ENCODE assay signal across 8 cellular contexts in genomic region chr2:37318401-37318800, GRCh38. TPM values are rescaled to one million over a fixed set of nuclear protein-coding genes. Genes with fewer than 3 reads are reported as not detected.
A peak's percentile ranks its signal among the peaks of the same experiment; 100 is the strongest.
DNase-seq lines count a peak whose midpoint lies in the region; ATAC-seq and TF ChIP-seq lines count a peak whose summit lies in the region.

No MANE protein-coding gene starts in this region.

- CTCF ChIA-PET in Caco-2 (lab: Charles Lee), result no interaction called here

- peaks cover 7% of the 10 kb centered on the region; the same call in 1 of the 2 replicates for H3F3A ChIP-seq in DOHH2 (ENCODE audit: control insufficient read depth, insufficient read depth)

- peak overlapping the region; percentile 48 for H3K4me2 ChIP-seq in DOHH2 (ENCODE audit: low read length)

- no peaks in the 10 kb centered on the region for H3K9me3 Mint-ChIP-seq in Caco-2 (ENCODE audit: unreplicated experiment)

- peaks cover 62% of the 10 kb centered on the region for H3K36me3 ChIP-seq in DOHH2 (ENCODE audit: control insufficient read depth, low read length)
- H3K36me3 ChIP-seq in Caco-2 (ENCODE audit: control insufficient read depth, insufficient read depth, low read length), result no peaks in the 10 kb centered on the region

- no peaks in the 10 kb centered on the region for H3K9me3 ChIP-seq in DOHH2 (ENCODE audit: control insufficient read depth, insufficient read depth, low read length)
- H3K9me3 ChIP-seq in Caco-2, result no peaks in the 10 kb centered on the region

- no peak overlapping the region for H3K4me3 Mint-ChIP-seq in Caco-2 (ENCODE audit: unreplicated experiment)

- TF ChIP-seq CTCF in DOHH2 (IDR thresholded peaks at IDR 0.05; ENCODE audit: low read depth, low read length, poor library complexity, severe bottlenecking) (no peak), GM20000 (IDR thresholded peaks at IDR 0.05; ENCODE audit: extremely low read depth, missing control alignments) (no peak), fibroblast of villous mesenchyme (IDR thresholded peaks at IDR 0.05; ENCODE audit: insufficient read depth, low read depth, low read length) (no peak), Caco-2 (IDR thresholded peaks at IDR 0.05; ENCODE audit: insufficient read depth in 1 of 2, low read depth in 1 of 2, low read length in 1 of 2, severe bottlenecking in 1 of 2, unreplicated experiment in 1 of 2) (no peak)

- peak; percentile 70 for ATAC-seq in HG03558 (IDR thresholded peaks at IDR 0.05; ENCODE audit: extremely low read depth, unreplicated experiment)

- DNase-seq in GM20000 (ENCODE audit: low spot score), result peak; percentile 44
- peak; percentile 82 for DNase-seq in fibroblast of villous mesenchyme (ENCODE audit: low read depth)
- DNase-seq in NCI-H82 treated with DMSO at 0.1 percent for 48 hours (lab: John Stamatoyannopoulos, UW; ENCODE audit: unreplicated experiment), result no peak
- no peak for DNase-seq in activated gamma-delta T cell treated with Interleukin-2 at 50 U/mL for 16 hours
- DNase-seq in mucosa of gallbladder (ENCODE audit: low spot score), result no peak
- DNase-seq in Caco-2, result no peak

- H3K4me1 ChIP-seq in DOHH2 (ENCODE audit: control insufficient read depth, low read length) (peaks cover 74% of the 10 kb centered on the region), Caco-2 (0 out of 2 replicates have a peak, but pooled peaks cover 4% of the 10 kb centered on the region)

- H3K79me2 ChIP-seq in DOHH2 (ENCODE audit: control insufficient read depth, low read length), result peaks cover 98% of the 10 kb centered on the region

- no TSS peak for BruUV-seq in Caco-2 (replicated peaks; lab: Mats Ljungman, UMichigan)

- H3K4me1 Mint-ChIP-seq in Caco-2 (ENCODE audit: low read depth, unreplicated experiment), result peaks cover 18% of the 10 kb centered on the region

- POLR2A ChIA-PET in Caco-2 (lab: Charles Lee), result no interaction called here

- peaks cover 17% of the 10 kb centered on the region for H4K20me1 ChIP-seq in DOHH2 (ENCODE audit: control insufficient read depth, insufficient read depth, low read depth, low read length)

- 0 out of 2 replicates have a peak overlapping the region, but pooled peaks have one; percentile 5 for H3K27ac ChIP-seq in DOHH2 (ENCODE audit: low read depth, low read length)

- H3K36me3 Mint-ChIP-seq in Caco-2 (ENCODE audit: insufficient read depth, unreplicated experiment), result peaks cover 25% of the 10 kb centered on the region

- H3K4me3 ChIP-seq in DOHH2 (ENCODE audit: low read length) (no peak overlapping the region), fibroblast of villous mesenchyme (ENCODE audit: low read depth, low read length) (peak overlapping the region; percentile 20), Caco-2 (ENCODE audit: low read depth, low read length) (no peak overlapping the region)

- no peak overlapping the region for H3K27ac Mint-ChIP-seq in Caco-2 (ENCODE audit: unreplicated experiment)

- no peaks in the 10 kb centered on the region for H3K9me2 ChIP-seq in DOHH2 (replicated peaks; ENCODE audit: control insufficient read depth, low read length)

- H3K27me3 Mint-ChIP-seq in Caco-2 (ENCODE audit: insufficient read depth, unreplicated experiment), result no peaks in the 10 kb centered on the region

- intact Hi-C loops in Caco-2 (cut with micrococcal nuclease; ENCODE audit: unreplicated experiment), result no loop called here

- H3K27me3 ChIP-seq in DOHH2 (ENCODE audit: control insufficient read depth, low read length) (no peaks in the 10 kb centered on the region), Caco-2 (replicated peaks; ENCODE audit: control insufficient read depth, insufficient read depth, low read length) (no peaks in the 10 kb centered on the region)

RNA-seq across cellular contexts. Expression of gene PRKD3, which starts 6.2 kb away (rescaled TPM):
- total RNA-seq in fibroblast of villous mesenchyme, result 59.9 and 85.9 TPM in 2 replicates
- 23.9 TPM for total RNA-seq in mucosa of gallbladder
- total RNA-seq in Caco-2 (2022), result 40.2 and 41.2 TPM in 2 replicates

RNA-seq across cellular contexts. Expression of gene QPCT, which starts 26.0 kb away (rescaled TPM):
- 27.1 and 47.5 TPM in 2 replicates for total RNA-seq in fibroblast of villous mesenchyme
- 7.9 TPM for total RNA-seq in mucosa of gallbladder
- 4.7 and 6.3 TPM in 2 replicates for total RNA-seq in Caco-2 (2022)

Comparison
In these comparisons a context has a peak if more than half of its experiments do, and no peak if none do; other contexts are left out.
1. DNase-seq: peak in GM20000 (single experiment) and fibroblast of villous mesenchyme (single experiment); none in NCI-H82 treated with DMSO at 0.1 percent for 48 hours (single experiment), activated gamma-delta T cell treated with Interleukin-2 at 50 U/mL for 16 hours (single experiment), mucosa of gallbladder (single experiment) and Caco-2 (0 of 2).